ENCODE assay signal across 15 cellular contexts in genomic region chr19:7982103-7982502, GRCh38. TPM values are rescaled to one million over a fixed set of nuclear protein-coding genes. Genes with fewer than 3 reads are reported as not detected.
"Had no signal": no experiment of that assay in that cellular context is flagged by ENCODE, and none has a peak within 500 bp of the region (broad histone marks: within the 10 kb centered on the region; RNA-seq: fewer than 3 reads in every experiment).

No MANE protein-coding gene starts in this region.

- DNase-seq: activated CD4-positive, alpha-beta T cell treated with anti-CD3 and anti-CD28 coated beads, Interleukin-2, amount 50 U/mL, for 4 hours; activated CD4-positive, CD25-positive, alpha-beta regulatory T cell treated with anti-CD3 and anti-CD28 coated beads, Interleukin-2, amount 50 U/mL, for 72 hours; activated CD8-positive, alpha-beta memory T cell treated with anti-CD3 and anti-CD28 coated beads, Interleukin-2, amount 10 ng/mL, durations not matched to agents 7 days and 5 days; activated T-cell treated with anti-CD3 and anti-CD28 coated beads, Interleukin-2, amount 50 U/mL, for 48 hours; colonic mucosa; effector CD4-positive, alpha-beta T cell; kidney glomerular epithelial cell; stimulated activated CD4-positive, alpha-beta T cell treated with anti-CD3 and anti-CD28 coated beads, Interleukin-15, amount 100 ng/mL, for 24 hours; stimulated activated CD4-positive, alpha-beta T cell treated with anti-CD3 and anti-CD28 coated beads, Interleukin-4, amount 100 ng/mL, for 4 hours; T-helper 2 cell; tibial artery had no signal

- ATAC-seq: activated CD8-positive, alpha-beta memory T cell treated with anti-CD3 and anti-CD28 coated beads, Interleukin-2, amount 10 ng/mL, durations not matched to agents 7 days and 5 days; natural killer cell treated with Interleukin-12 subunit alpha and Interleukin-12 subunit beta and Interleukin-15 and Interleukin-18, amount 100 ng/mL, for 72 hours had no signal

- H3K27ac Mint-ChIP-seq: activated CD8-positive, alpha-beta memory T cell treated with anti-CD3 and anti-CD28 coated beads, Interleukin-2, amount 10 ng/mL, durations not matched to agents 7 days and 5 days; natural killer cell treated with Interleukin-12 subunit alpha and Interleukin-12 subunit beta and Interleukin-15 and Interleukin-18, amount 100 ng/mL, for 72 hours had no signal

- H3K9me3 Mint-ChIP-seq: natural killer cell treated with Interleukin-12 subunit alpha and Interleukin-12 subunit beta and Interleukin-15 and Interleukin-18, amount 100 ng/mL, for 72 hours had no signal

- H3K27me3 Mint-ChIP-seq: activated CD8-positive, alpha-beta memory T cell treated with anti-CD3 and anti-CD28 coated beads, Interleukin-2, amount 10 ng/mL, durations not matched to agents 7 days and 5 days; natural killer cell treated with Interleukin-12 subunit alpha and Interleukin-12 subunit beta and Interleukin-15 and Interleukin-18, amount 100 ng/mL, for 72 hours had no signal

- H2AFZ ChIP-seq: hepatocyte had no signal

- H3K4me1 Mint-ChIP-seq: activated CD8-positive, alpha-beta memory T cell treated with anti-CD3 and anti-CD28 coated beads, Interleukin-2, amount 10 ng/mL, durations not matched to agents 7 days and 5 days had no signal

- H3K9me3 ChIP-seq: ascending aorta, colonic mucosa, tibial artery had no signal

- H3K4me3 ChIP-seq: ascending aorta, colonic mucosa, hepatocyte, tibial artery had no signal

- H3K27me3 ChIP-seq: ascending aorta, colonic mucosa, hepatocyte, tibial artery had no signal

- H3K27ac ChIP-seq: ascending aorta, colonic mucosa, hepatocyte, tibial artery had no signal

- H3K36me3 Mint-ChIP-seq: natural killer cell treated with Interleukin-12 subunit alpha and Interleukin-12 subunit beta and Interleukin-15 and Interleukin-18, amount 100 ng/mL, for 72 hours had no signal

- H3K4me2 ChIP-seq: hepatocyte had no signal

- H3K4me3 Mint-ChIP-seq: activated CD8-positive, alpha-beta memory T cell treated with anti-CD3 and anti-CD28 coated beads, Interleukin-2, amount 10 ng/mL, durations not matched to agents 7 days and 5 days; natural killer cell treated with Interleukin-12 subunit alpha and Interleukin-12 subunit beta and Interleukin-15 and Interleukin-18, amount 100 ng/mL, for 72 hours had no signal

- H3K4me1 ChIP-seq: colonic mucosa had no signal

- FAIRE-seq: bronchial epithelial cell had no signal

RNA-seq across cellular contexts. Expression of gene CTXN1, which starts 56.2 kb away (rescaled TPM):
- total RNA-seq: ascending aorta had no signal
